ENCODE assay signal across 15 cellular contexts in the genomic region with DNA sequence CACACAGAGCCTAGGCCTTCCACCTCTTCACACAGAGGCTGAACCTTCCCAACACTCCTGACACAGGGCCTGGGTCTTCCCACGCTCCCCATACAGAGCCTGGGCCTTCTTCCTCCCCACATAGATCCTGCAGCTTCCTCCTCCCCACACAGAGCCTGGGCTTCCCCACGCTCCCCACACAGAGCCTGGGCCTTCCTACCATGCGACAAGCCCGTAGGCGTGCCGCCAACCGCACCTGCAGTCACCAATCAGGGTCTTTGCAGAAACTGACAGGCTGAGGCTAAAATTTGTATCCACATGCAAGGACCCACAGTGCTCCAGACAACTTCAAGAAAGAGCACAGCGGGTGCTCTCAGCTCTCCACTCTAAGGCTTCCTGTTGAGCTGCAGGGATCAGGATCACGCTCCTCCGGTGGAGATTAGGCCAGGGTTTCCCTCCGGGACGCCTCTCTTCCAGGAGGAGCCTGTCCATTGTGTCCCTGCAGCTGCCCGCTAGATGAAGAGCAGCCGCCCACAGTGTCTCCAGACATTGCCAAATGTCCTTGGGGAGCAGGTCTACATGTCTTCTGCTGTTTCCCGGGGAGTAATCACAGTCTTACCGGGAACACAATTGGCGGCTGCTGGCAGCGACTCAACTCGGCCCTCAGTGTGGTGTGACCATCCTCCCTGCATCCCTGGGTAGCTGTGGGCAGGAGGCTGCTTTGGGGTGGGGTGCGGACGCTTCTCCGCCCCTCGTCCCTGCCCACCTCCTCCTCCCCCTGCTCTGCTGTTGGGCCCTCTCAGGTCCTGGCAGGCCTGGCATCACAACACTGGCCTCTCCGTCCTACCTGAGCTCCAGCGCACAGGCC. TPM values are rescaled to one million over a fixed set of nuclear protein-coding genes. Genes with fewer than 3 reads are reported as not detected.
A peak's percentile ranks its signal among the peaks of the same experiment; 100 is the strongest.
DNase-seq lines count a peak whose midpoint lies in the region; ATAC-seq and TF ChIP-seq lines count a peak whose summit lies in the region.
"Had no signal": no experiment of that assay in that cellular context is flagged by ENCODE, and none has a peak within 500 bp of the region (broad histone marks: within the 10 kb centered on the region; RNA-seq: fewer than 3 reads in every experiment).

No MANE protein-coding gene starts in this region.

- no peaks in the 10 kb centered on the region for H3K27me3 Mint-ChIP-seq in activated CD4-positive, alpha-beta memory T cell treated with anti-CD3 and anti-CD28 coated beads for 36 hours
- H3K27me3 Mint-ChIP-seq in activated CD4-positive, alpha-beta memory T cell treated with anti-CD3 and anti-CD28 coated beads, Interleukin-2, amount 10 ng/mL, durations not matched to agents 7 days and 5 days: no peaks in the 10 kb centered on the region
- H3K27me3 Mint-ChIP-seq in endodermal cell (ENCODE audit: insufficient read depth): no peaks in the 10 kb centered on the region

- H3K36me3 ChIP-seq in endodermal cell (ENCODE audit: control insufficient read depth, insufficient read depth, low read length) (peaks cover 24% of the 10 kb centered on the region), left lung (no peaks in the 10 kb centered on the region)
- H3K36me3 ChIP-seq: adrenal gland, SJCRH30 had no signal

- POLR2A ChIA-PET in activated CD4-positive, alpha-beta memory T cell treated with anti-CD3 and anti-CD28 coated beads for 36 hours (lab: Charles Lee): no interaction called here
- POLR2A ChIA-PET in activated CD4-positive, alpha-beta memory T cell treated with anti-CD3 and anti-CD28 coated beads, Interleukin-2, amount 10 ng/mL, durations not matched to agents 7 days and 5 days (lab: Charles Lee): no interaction called here

- H3K9me3 ChIP-seq in endodermal cell (ENCODE audit: control insufficient read depth, low read length) (no peaks in the 10 kb centered on the region), left lung (no peaks in the 10 kb centered on the region)
- H3K9me3 ChIP-seq: adrenal gland, SJCRH30 had no signal

- intact Hi-C loops in activated CD4-positive, alpha-beta memory T cell treated with anti-CD3 and anti-CD28 coated beads for 36 hours (cut with micrococcal nuclease): no loop called here
- intact Hi-C loops in left lung (cut with DNase I): no loop called here

- H3K9me3 Mint-ChIP-seq in activated CD4-positive, alpha-beta memory T cell treated with anti-CD3 and anti-CD28 coated beads for 36 hours: peaks cover 2% of the 10 kb centered on the region
- no peaks in the 10 kb centered on the region for H3K9me3 Mint-ChIP-seq in activated CD4-positive, alpha-beta memory T cell treated with anti-CD3 and anti-CD28 coated beads, Interleukin-2, amount 10 ng/mL, durations not matched to agents 7 days and 5 days
- H3K9me3 Mint-ChIP-seq in endodermal cell: no peaks in the 10 kb centered on the region

- CTCF ChIA-PET in activated CD4-positive, alpha-beta memory T cell treated with anti-CD3 and anti-CD28 coated beads for 36 hours (lab: Charles Lee): no interaction called here
- CTCF ChIA-PET in activated CD4-positive, alpha-beta memory T cell treated with anti-CD3 and anti-CD28 coated beads, Interleukin-2, amount 10 ng/mL, durations not matched to agents 7 days and 5 days (lab: Charles Lee): no interaction called here

- peak; percentile 49 for ATAC-seq in HG03354 (IDR thresholded peaks at IDR 0.05; ENCODE audit: poor library complexity, severe bottlenecking, unreplicated experiment)
- ATAC-seq in left lung: no peak

- peak overlapping the region; percentile 10 for H3K27ac ChIP-seq in endodermal cell (ENCODE audit: low read depth, low read length)
- H3K27ac ChIP-seq in left lung: no peak overlapping the region
- H3K27ac ChIP-seq: adrenal gland, SJCRH30 had no signal

- peak overlapping the region; percentile 45 for H3K27ac Mint-ChIP-seq in activated CD4-positive, alpha-beta memory T cell treated with anti-CD3 and anti-CD28 coated beads for 36 hours
- no peak overlapping the region for H3K27ac Mint-ChIP-seq in activated CD4-positive, alpha-beta memory T cell treated with anti-CD3 and anti-CD28 coated beads, Interleukin-2, amount 10 ng/mL, durations not matched to agents 7 days and 5 days
- peak overlapping the region; percentile 77 for H3K27ac Mint-ChIP-seq in endodermal cell

- no peaks in the 10 kb centered on the region for H3K4me1 ChIP-seq in endodermal cell (ENCODE audit: control insufficient read depth, insufficient read depth, low read length)
- no peaks in the 10 kb centered on the region for H3K4me1 ChIP-seq in left lung
- H3K4me1 ChIP-seq: adrenal gland, SJCRH30 had no signal

- H3K27me3 ChIP-seq in endodermal cell (ENCODE audit: control insufficient read depth, insufficient read depth, low read length, poor library complexity, severe bottlenecking) (no peaks in the 10 kb centered on the region), left lung (peaks cover 0 to 5% of the 10 kb centered on the region in 2 donors)
- H3K27me3 ChIP-seq: adrenal gland, SJCRH30 had no signal

- DNase-seq in activated CD4-positive, alpha-beta memory T cell treated with anti-CD3 and anti-CD28 coated beads for 36 hours: no peak
- no peak for DNase-seq in activated CD4-positive, alpha-beta memory T cell treated with anti-CD3 and anti-CD28 coated beads, Interleukin-2, amount 10 ng/mL, durations not matched to agents 7 days and 5 days
- DNase-seq in endodermal cell: no peak
- peak; percentile 38 for DNase-seq in stimulated activated CD4-positive, alpha-beta T cell treated with anti-CD3 and anti-CD28 coated beads, Interleukin-4, amount 100 ng/mL, for 1 hour
- no peak for DNase-seq in KBM-7
- DNase-seq in NCI-H2081 treated with DMSO at 0.1 percent for 48 hours (lab: John Stamatoyannopoulos, UW): no peak
- DNase-seq in left lung: no peak
- DNase-seq: adrenal gland; H7; NCI-H2171 treated with DMSO at 0.1 percent for 48 hours; retina; SJCRH30; stimulated activated naive CD4-positive, alpha-beta T cell treated with Interleukin-2 at 50 U/mL for 16 hours had no signal

- H3K4me3 ChIP-seq in endodermal cell (ENCODE audit: low read length) (no peak overlapping the region), left lung (no peak overlapping the region)
- H3K4me3 ChIP-seq: adrenal gland, SJCRH30 had no signal

- no peak overlapping the region for H3K4me3 Mint-ChIP-seq in activated CD4-positive, alpha-beta memory T cell treated with anti-CD3 and anti-CD28 coated beads for 36 hours
- no peak overlapping the region for H3K4me3 Mint-ChIP-seq in activated CD4-positive, alpha-beta memory T cell treated with anti-CD3 and anti-CD28 coated beads, Interleukin-2, amount 10 ng/mL, durations not matched to agents 7 days and 5 days
- no peak overlapping the region for H3K4me3 Mint-ChIP-seq in endodermal cell

- peaks cover 16% of the 10 kb centered on the region for H3K4me1 Mint-ChIP-seq in activated CD4-positive, alpha-beta memory T cell treated with anti-CD3 and anti-CD28 coated beads for 36 hours (ENCODE audit: low read depth)
- H3K4me1 Mint-ChIP-seq in activated CD4-positive, alpha-beta memory T cell treated with anti-CD3 and anti-CD28 coated beads, Interleukin-2, amount 10 ng/mL, durations not matched to agents 7 days and 5 days: no peaks in the 10 kb centered on the region
- peaks cover 4% of the 10 kb centered on the region for H3K4me1 Mint-ChIP-seq in endodermal cell

- no peaks in the 10 kb centered on the region for H3K36me3 Mint-ChIP-seq in activated CD4-positive, alpha-beta memory T cell treated with anti-CD3 and anti-CD28 coated beads for 36 hours
- H3K36me3 Mint-ChIP-seq in activated CD4-positive, alpha-beta memory T cell treated with anti-CD3 and anti-CD28 coated beads, Interleukin-2, amount 10 ng/mL, durations not matched to agents 7 days and 5 days (ENCODE audit: low read depth): no peaks in the 10 kb centered on the region
- H3K36me3 Mint-ChIP-seq in endodermal cell (ENCODE audit: low read depth): peaks cover 3% of the 10 kb centered on the region

- TF ChIP-seq CTCF in endodermal cell (conservative IDR thresholded peaks at IDR 0.05): no peak
- TF ChIP-seq CTCF in left lung (IDR thresholded peaks at IDR 0.05): no peak

- 91 to 92% methylated on average over 16 to 25 of the region's 25 CpGs for WGBS in endodermal cell (ENCODE audit: insufficient coverage in 1 of 2, insufficient read length in 1 of 2), 2 experiments

- no peak overlapping the region for H3K9ac ChIP-seq in endodermal cell (ENCODE audit: extremely low read depth, low read length, poor library complexity, severe bottlenecking)

- in situ Hi-C loops in KBM-7 (cut with MboI; ENCODE audit: low pct_unique_long_range_greater_than_20kb, low sequenced_read_pairs): no loop called here

RNA-seq across cellular contexts. Expression of gene CFAP46, which starts 9.7 kb away (rescaled TPM):
- under 1 TPM in 1 of 2 experiments, not detected in 1; 0.07 TPM for total RNA-seq in activated CD4-positive, alpha-beta memory T cell treated with anti-CD3 and anti-CD28 coated beads for 36 hours
- total RNA-seq in activated CD4-positive, alpha-beta memory T cell treated with anti-CD3 and anti-CD28 coated beads, Interleukin-2, amount 10 ng/mL, durations not matched to agents 7 days and 5 days: not detected
- total RNA-seq in endodermal cell: 10 to 100 TPM in 1 of 2 donors, 1 to 10 TPM in 1; 9.9 to 10.5 TPM
- polyA plus RNA-seq in endodermal cell (2013, experiment 1 of 2): 4.3 TPM
- 2.9 TPM for polyA plus RNA-seq in endodermal cell (2013, experiment 2 of 2)
- total RNA-seq in left lung: 1 to 10 TPM; 1.2 to 4.1 TPM
- total RNA-seq: M059J had no signal
